Comparison of ENCODE assay signal across 3 cellular contexts in genomic region chr20:51343802-51344201, GRCh38.
TF ChIP-seq lines count a peak whose summit lies in the region.

No MANE protein-coding gene starts in this region.

TF ChIP-seq in HEK293, 187 proteins besides CTCF, POLR2A, EP300 and RAD21:
- TF ChIP-seq SETDB1 (IDR thresholded peaks at IDR 0.05; ENCODE audit: insufficient read length, low read length), result peak; percentile 65

TF ChIP-seq in K562, 482 proteins besides CTCF, POLR2A, EP300 and RAD21:
- peak in 1 of 2 experiments; percentile 40; a peak in 1 of 4 replicates for TF ChIP-seq TRIM24 (IDR thresholded peaks at IDR 0.05)
- peak; percentile 100 for TF ChIP-seq ZNF431 (CRISPR knock-in tag; IDR thresholded peaks at IDR 0.05)
- peak; percentile 42 for TF ChIP-seq ZFP36 (IDR thresholded peaks at IDR 0.05; ENCODE audit: low read depth, low read length, partially characterized antibody)
- TF ChIP-seq ZNF766 (CRISPR knock-in tag; conservative IDR thresholded peaks at IDR 0.05), result peak; percentile 80

TF ChIP-seq in HepG2, 621 proteins besides CTCF, POLR2A, EP300 and RAD21:
- peak; percentile 68; the same call in 1 of the 2 replicates for TF ChIP-seq ZNF431 (CRISPR knock-in tag; IDR thresholded peaks at IDR 0.05; ENCODE audit: borderline replicate concordance, low read depth)
